1 cellular context compared by ENCODE assay signal in the genomic region with DNA sequence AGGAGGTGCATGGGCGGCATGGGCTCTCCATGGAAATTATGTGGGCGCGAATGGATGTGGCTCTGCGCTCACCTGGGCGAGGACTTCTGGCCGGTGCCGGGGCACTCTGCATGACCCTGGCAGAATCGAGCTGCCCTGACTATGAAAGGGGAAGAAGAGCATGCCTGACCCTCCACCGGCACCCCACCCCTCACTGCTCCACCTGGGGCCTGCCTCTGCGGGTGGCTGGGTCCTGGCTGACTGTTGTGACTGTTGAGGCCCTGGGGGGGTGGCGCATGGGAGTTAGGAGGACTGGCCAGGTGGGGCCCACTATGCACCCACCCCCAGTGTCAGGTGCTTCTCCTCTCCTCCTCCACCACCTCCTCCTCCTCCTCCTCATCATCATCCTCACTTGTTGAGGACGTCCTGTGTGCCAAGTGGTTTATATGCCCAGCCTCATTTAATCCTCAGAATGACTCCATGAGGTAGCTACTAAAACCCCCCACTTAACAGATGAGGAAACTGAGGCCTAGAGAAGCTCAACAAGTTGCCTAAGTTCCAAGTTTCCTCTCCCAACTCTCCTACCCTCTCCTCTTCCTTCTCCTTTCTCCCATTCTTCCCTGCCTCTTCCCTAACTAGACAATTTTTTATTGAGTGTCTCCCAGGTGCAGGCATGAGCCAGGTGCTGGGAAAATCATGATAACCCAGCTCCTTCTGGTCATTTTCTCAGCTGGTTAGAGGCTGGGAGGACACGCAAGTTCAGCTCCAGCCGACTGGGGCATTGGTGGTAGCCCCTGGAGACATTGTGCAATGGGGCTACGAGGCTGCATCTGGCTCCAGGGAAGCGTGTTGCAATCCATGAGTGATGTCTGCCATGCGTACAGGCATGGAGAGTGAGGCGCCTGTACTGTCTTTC.
TF ChIP-seq lines count a peak whose summit lies in the region.

No MANE protein-coding gene starts in this region.

TF ChIP-seq in H1, 55 proteins besides CTCF, POLR2A, EP300 and RAD21 (continued from another document):
- TF ChIP-seq ATF2 (IDR thresholded peaks at IDR 0.05; ENCODE audit: low read length) (no peak), FOSL1 (IDR thresholded peaks at IDR 0.05; ENCODE audit: insufficient read depth, low read depth, low read length) (no peak), RXRA (IDR thresholded peaks at IDR 0.05; ENCODE audit: insufficient read depth, low read depth, low read length) (no peak), POU5F1 (IDR thresholded peaks at IDR 0.05; ENCODE audit: low read depth, low read length) (no peak), CEBPB (IDR thresholded peaks at IDR 0.05; ENCODE audit: low read depth, low read length) (no peak), GABPA (IDR thresholded peaks at IDR 0.05; ENCODE audit: borderline replicate concordance, insufficient read depth, low read length) (no peak)
TF ChIP-seq in H1: peak in this region for 0.
